In genomic region chr9:121478816-121479676, GRCh38 we compare ENCODE assay signal across 16 cellular contexts. TPM values are rescaled to one million over a fixed set of nuclear protein-coding genes. Genes with fewer than 3 reads are reported as not detected.
DNase-seq lines count a peak whose midpoint lies in the region; ATAC-seq and TF ChIP-seq lines count a peak whose summit lies in the region.
"Had no signal": no experiment of that assay in that cellular context is flagged by ENCODE, and none has a peak within 500 bp of the region (broad histone marks: within the 10 kb centered on the region; RNA-seq: fewer than 3 reads in every experiment).

No MANE protein-coding gene starts in this region.

- H4K20me1 ChIP-seq in mammary epithelial cell (ENCODE audit: insufficient read depth, low read length) = no peaks in the 10 kb centered on the region

- BruUV-seq in mammary epithelial cell (replicated peaks; lab: Mats Ljungman, UMichigan) = no TSS peak

- peaks cover 20% of the 10 kb centered on the region for H3K4me1 Mint-ChIP-seq in neural crest cell
- H3K4me1 Mint-ChIP-seq: stimulated activated memory B cell treated with anti-CD40 and anti-IgM and Interleukin-4, amounts not matched to agents 10 μg/mL and 1 μg/mL and 100 μg/mL, for 72 hours had no signal

- dilution Hi-C loops in mammary epithelial cell (cut with HindIII; ENCODE audit: low sequenced_read_pairs) = no loop called here

- no peak overlapping the region for H3K4me2 ChIP-seq in mammary epithelial cell (ENCODE audit: insufficient read depth, low read depth, low read length)

- H3K4me3 ChIP-seq in mammary epithelial cell (replicated peaks in 1 of 3; ENCODE audit: insufficient read depth in 1 of 3, low read depth in 2 of 3, low read length in 3 of 3) (no peak overlapping the region), breast epithelium (no peak overlapping the region), uterus (no peak overlapping the region)
- H3K4me3 ChIP-seq: spleen had no signal

- no peaks in the 10 kb centered on the region for H3K79me2 ChIP-seq in mammary epithelial cell (ENCODE audit: insufficient read depth, low read length)

- H3K9me3 Mint-ChIP-seq in neural crest cell = no peaks in the 10 kb centered on the region
- H3K9me3 Mint-ChIP-seq: CD8-positive, alpha-beta T cell; stimulated activated memory B cell treated with anti-CD40 and anti-IgM and Interleukin-4, amounts not matched to agents 10 μg/mL and 1 μg/mL and 100 μg/mL, for 72 hours had no signal

- H3K4me3 Mint-ChIP-seq in neural crest cell = no peak overlapping the region
- H3K4me3 Mint-ChIP-seq: activated CD8-positive, alpha-beta T cell treated with anti-CD3 and anti-CD28 coated beads, Interleukin-2, amount 10 ng/mL, durations not matched to agents 7 days and 5 days; CD8-positive, alpha-beta T cell; stimulated activated memory B cell treated with anti-CD40 and anti-IgM and Interleukin-4, amounts not matched to agents 10 μg/mL and 1 μg/mL and 100 μg/mL, for 72 hours had no signal

- 52% methylated on average over 6 of the region's 8 CpGs for WGBS in mammary epithelial cell (ENCODE audit: low coverage, missing lambda C conversion rate)

- H3K4me1 ChIP-seq in mammary epithelial cell (ENCODE audit: insufficient read depth, low read length) (no peaks in the 10 kb centered on the region), breast epithelium (no peaks in the 10 kb centered on the region), uterus (no peaks in the 10 kb centered on the region)

- peak overlapping the region; percentile 78 for H3K27ac Mint-ChIP-seq in neural crest cell (ENCODE audit: unreplicated experiment)
- H3K27ac Mint-ChIP-seq: activated CD8-positive, alpha-beta T cell treated with anti-CD3 and anti-CD28 coated beads, Interleukin-2, amount 10 ng/mL, durations not matched to agents 7 days and 5 days; CD8-positive, alpha-beta T cell; stimulated activated memory B cell treated with anti-CD40 and anti-IgM and Interleukin-4, amounts not matched to agents 10 μg/mL and 1 μg/mL and 100 μg/mL, for 72 hours had no signal

- peak overlapping the region; percentile 45 for H2AFZ ChIP-seq in mammary epithelial cell (ENCODE audit: low read depth, low read length)

- CTCF ChIA-PET in mammary epithelial cell (lab: Charles Lee; ENCODE audit: low non-redundant PET) = no interaction called here

- peaks cover 9% of the 10 kb centered on the region for H3K27me3 Mint-ChIP-seq in neural crest cell (ENCODE audit: low read depth)

- TF ChIP-seq CTCF in mammary epithelial cell (conservative IDR thresholded peaks at IDR 0.05 in 1 of 2, IDR thresholded peaks at IDR 0.05 in 1 of 2; ENCODE audit: extremely low read depth in 1 of 2, insufficient read depth in 1 of 2, low read depth in 1 of 2, low read length in 2 of 2) = no peak
- TF ChIP-seq CTCF in breast epithelium (IDR thresholded peaks at IDR 0.05) = no peak
- no peak for TF ChIP-seq CTCF in neural crest cell (conservative IDR thresholded peaks at IDR 0.05)
- TF ChIP-seq CTCF in uterus (IDR thresholded peaks at IDR 0.05) = no peak

- H3K9me3 ChIP-seq in mammary epithelial cell (replicated peaks; ENCODE audit: insufficient read depth, low read length) = no peaks in the 10 kb centered on the region
- no peaks in the 10 kb centered on the region for H3K9me3 ChIP-seq in breast epithelium
- no peaks in the 10 kb centered on the region for H3K9me3 ChIP-seq in uterus
- H3K9me3 ChIP-seq: spleen had no signal

- H3K36me3 ChIP-seq in mammary epithelial cell (ENCODE audit: insufficient read depth, low read length) (no peaks in the 10 kb centered on the region), breast epithelium (no peaks in the 10 kb centered on the region), uterus (no peaks in the 10 kb centered on the region)

- in situ Hi-C loops in mammary epithelial cell (cut with MboI; ENCODE audit: low sequenced_read_pairs in 2 of 2) = no loop called here

- DNase-seq in mammary epithelial cell = no peak
- DNase-seq in breast epithelium (ENCODE audit: low spot score in 2 of 2) = no peak
- no peak for DNase-seq in Right ventricle myocardium superior
- DNase-seq in neural crest cell (ENCODE audit: low read depth, low spot score) = no peak
- DNase-seq in uterus = no peak
- no peak for DNase-seq in germinal center (ENCODE audit: low spot score)
- no peak for DNase-seq in activated CD4-positive, alpha-beta T cell treated with anti-CD3 and anti-CD28 coated beads for 4 hours
- DNase-seq in activated CD4-positive, CD25-positive, alpha-beta regulatory T cell treated with anti-CD3 and anti-CD28 coated beads, Interleukin-2, amount 50 U/mL, for 72 hours = no peak
- DNase-seq: activated CD8-positive, alpha-beta T cell treated with anti-CD3 and anti-CD28 coated beads, Interleukin-2, amount 10 ng/mL, durations not matched to agents 7 days and 5 days; CD8-positive, alpha-beta T cell; NCI-H2107; spleen had no signal

- TF ChIP-seq POLR2A in breast epithelium (IDR thresholded peaks at IDR 0.05) (no peak), uterus (IDR thresholded peaks at IDR 0.05) (no peak)

- intact Hi-C loops in mammary epithelial cell (cut with micrococcal nuclease) = no loop called here
- intact Hi-C loops in breast epithelium (cut with DNase I; ENCODE audit: low total_unique reads) = no loop called here
- intact Hi-C loops in Right ventricle myocardium superior (cut with DNase I) = no loop called here
- intact Hi-C loops in uterus (cut with DNase I; ENCODE audit: low total_unique reads) = no loop called here

- H3K27ac ChIP-seq in mammary epithelial cell (ENCODE audit: insufficient read depth, low read depth, low read length) = no peak overlapping the region
- H3K27ac ChIP-seq in breast epithelium = peak overlapping the region in 1 of 2 donors; percentile 7
- H3K27ac ChIP-seq in uterus = peak overlapping the region; percentile 24 to 28
- H3K27ac ChIP-seq: spleen had no signal

- H3K36me3 Mint-ChIP-seq in neural crest cell (ENCODE audit: low read depth) = no peaks in the 10 kb centered on the region
- H3K36me3 Mint-ChIP-seq: CD8-positive, alpha-beta T cell; stimulated activated memory B cell treated with anti-CD40 and anti-IgM and Interleukin-4, amounts not matched to agents 10 μg/mL and 1 μg/mL and 100 μg/mL, for 72 hours had no signal

- H3K9ac ChIP-seq in mammary epithelial cell (ENCODE audit: insufficient read depth, low read length) = no peak overlapping the region

- ATAC-seq in Right ventricle myocardium superior (ENCODE audit: poor library complexity) = peak; percentile 34
- ATAC-seq: activated CD8-positive, alpha-beta T cell treated with anti-CD3 and anti-CD28 coated beads, Interleukin-2, amount 10 ng/mL, durations not matched to agents 7 days and 5 days; CD8-positive, alpha-beta T cell; HepG2; Panc1; stimulated activated memory B cell treated with anti-CD40 and anti-IgM and Interleukin-4, amounts not matched to agents 10 μg/mL and 1 μg/mL and 100 μg/mL, for 72 hours had no signal

- H3K27me3 ChIP-seq in mammary epithelial cell (ENCODE audit: insufficient read depth, low read length) (peaks cover 3% of the 10 kb centered on the region), breast epithelium (no peaks in the 10 kb centered on the region), uterus (no peaks in the 10 kb centered on the region)
- H3K27me3 ChIP-seq: spleen had no signal

RNA-seq across cellular contexts. Expression of gene GGTA1, which starts 20.6 kb away (rescaled TPM):
- total RNA-seq in mammary epithelial cell (not detected), breast epithelium (10 to 100 TPM in 2 of 3 donors, 1 to 10 TPM in 1; 6.2 to 29.6 (median 11.4) TPM), Right ventricle myocardium superior (31.3 TPM), neural crest cell (not detected in 2 replicates), uterus (10 to 100 TPM in 1 of 4 donors, 1 to 10 TPM in 2, under 1 TPM in 1; 0.77 to 16.3 (median 6.0) TPM)
- polyA plus RNA-seq in mammary epithelial cell = not detected
- not detected for polyA minus RNA-seq in mammary epithelial cell
- total RNA-seq: A673; activated CD8-positive, alpha-beta T cell treated with anti-CD3 and anti-CD28 coated beads, Interleukin-2, amount 10 ng/mL, durations not matched to agents 7 days and 5 days; CD8-positive, alpha-beta T cell; HepG2 had no signal
- polyA plus RNA-seq: HepG2 had no signal
